21 cellular contexts compared by ENCODE assay signal in genomic region chr6:38847497-38847896, GRCh38.
"Had no signal": no experiment of that assay in that cellular context is flagged by ENCODE, and none has a peak within 500 bp of the region (broad histone marks: within the 10 kb centered on the region; RNA-seq: fewer than 3 reads in every experiment).

No MANE protein-coding gene starts in this region.

- H3K4me1 Mint-ChIP-seq: activated B cell treated with CpG ODN at 0.5 μM for 24 hours; brain; central memory CD8-positive, alpha-beta T cell; T-helper 17 cell had no signal

- ATAC-seq: T-helper 17 cell had no signal

- H3K4me3 Mint-ChIP-seq: activated B cell treated with CpG ODN at 0.5 μM for 24 hours; brain; central memory CD8-positive, alpha-beta T cell; T-helper 17 cell had no signal

- DNase-seq: activated B cell treated with CpG ODN at 0.5 μM for 24 hours; activated CD4-positive, alpha-beta T cell treated with anti-CD3 and anti-CD28 coated beads, Interleukin-2, amount 50 U/mL, for 4 hours; activated CD8-positive, alpha-beta memory T cell treated with anti-CD3 and anti-CD28 coated beads, Interleukin-2, amount 50 U/mL, for 4 hours; activated T-cell treated with anti-CD3 and anti-CD28 coated beads, Interleukin-2, amount 50 U/mL, for 1 hour; amygdala; MV-4-11; NCI-H1092 treated with DMSO at 0.1 percent for 48 hours; NCI-H1417 treated with DMSO at 0.1 percent for 48 hours; NCI-H1694; NCI-H2029; NCI-H2107; NCI-H2171 treated with DMSO at 0.1 percent for 48 hours; NCI-H345; NCI-H510A; NCI-H526 treated with DMSO at 0.1 percent for 48 hours; NCI-H82; SIG-M5; T-helper 17 cell; T-helper 9 cell had no signal

- H3K36me3 Mint-ChIP-seq: brain had no signal

- H3K27ac Mint-ChIP-seq: activated B cell treated with CpG ODN at 0.5 μM for 24 hours, brain, T-helper 17 cell had no signal

- H3K27me3 Mint-ChIP-seq: activated B cell treated with CpG ODN at 0.5 μM for 24 hours had no signal

- H3K9me3 Mint-ChIP-seq: activated B cell treated with CpG ODN at 0.5 μM for 24 hours; central memory CD8-positive, alpha-beta T cell had no signal
